In the genomic region with DNA sequence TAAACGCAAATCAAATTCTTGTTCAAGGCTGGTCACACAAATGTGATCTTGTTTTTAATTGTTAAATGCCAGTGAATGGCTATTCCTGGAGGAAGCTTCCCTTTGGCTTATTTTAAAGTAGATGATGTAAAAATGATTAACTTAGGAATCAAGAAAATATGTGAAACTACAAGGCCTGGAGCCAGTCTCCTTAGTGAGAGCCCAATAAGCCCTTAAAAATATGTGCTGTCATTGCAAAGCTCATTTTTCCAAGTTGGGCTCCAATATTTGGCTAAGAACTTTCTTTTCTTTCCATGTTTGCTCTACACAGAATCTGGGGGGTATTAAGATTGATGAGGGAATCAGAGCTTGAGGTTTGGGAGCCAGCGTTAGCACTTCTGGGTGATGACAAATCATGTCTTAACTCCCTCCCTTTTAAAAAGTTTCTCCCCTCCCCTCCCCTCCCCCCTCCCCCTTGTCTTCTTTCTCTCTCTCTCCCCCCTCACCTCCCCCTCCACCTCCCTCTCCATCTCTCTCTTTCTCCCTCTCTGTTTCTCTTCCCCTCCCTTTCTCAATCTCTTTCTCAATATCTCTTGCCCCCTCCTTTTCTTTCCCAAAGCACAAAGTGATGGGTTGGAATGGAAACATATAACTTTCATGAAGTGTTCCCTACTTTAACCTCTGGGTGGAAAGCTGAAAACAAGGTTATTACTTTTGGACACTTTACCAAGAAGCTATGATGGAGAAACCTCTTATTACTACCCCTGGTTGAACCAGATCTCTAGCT, we compare ENCODE assay signal across 18 cellular contexts.
DNase-seq lines count a peak whose midpoint lies in the region; ATAC-seq and TF ChIP-seq lines count a peak whose summit lies in the region.
"Had no signal": no experiment of that assay in that cellular context is flagged by ENCODE, and none has a peak within 500 bp of the region (broad histone marks: within the 10 kb centered on the region; RNA-seq: fewer than 3 reads in every experiment).

No MANE protein-coding gene starts in this region.

- peaks cover 9% of the 10 kb centered on the region for H4K20me1 ChIP-seq in osteoblast (ENCODE audit: insufficient read depth, low read length)

- peaks cover 8% of the 10 kb centered on the region for H3K79me2 ChIP-seq in osteoblast (ENCODE audit: insufficient read depth, low read length)

- peaks cover 0 to 14% (median 7%) of the 10 kb centered on the region in 4 donors for H3K36me3 ChIP-seq in esophagus muscularis mucosa
- H3K36me3 ChIP-seq in osteoblast (ENCODE audit: insufficient read depth, low read length), result peaks cover 5% of the 10 kb centered on the region
- no peaks in the 10 kb centered on the region for H3K36me3 ChIP-seq in BE2C

- ATAC-seq in HG03442 (IDR thresholded peaks at IDR 0.05; ENCODE audit: unreplicated experiment), result no peak
- ATAC-seq: PC-3 had no signal

- no peak overlapping the region for H2AFZ ChIP-seq in osteoblast (ENCODE audit: low read length)

- peaks cover 0 to 7% (median 2%) of the 10 kb centered on the region in 4 donors for H3K9me3 ChIP-seq in esophagus muscularis mucosa
- peaks cover 3% of the 10 kb centered on the region for H3K9me3 ChIP-seq in osteoblast (ENCODE audit: low read depth, low read length)
- H3K9me3 ChIP-seq in BE2C, result no peaks in the 10 kb centered on the region; the same call in 1 of the 2 replicates

- WGBS in esophagus muscularis mucosa, result 44% methylated on average over 2 of the region's 2 CpGs

- H3K4me1 ChIP-seq in esophagus muscularis mucosa (peaks cover 0 to 23% (median 21%) of the 10 kb centered on the region in 4 donors), osteoblast (ENCODE audit: insufficient read depth, low read length) (peaks cover 3% of the 10 kb centered on the region), BE2C (no peaks in the 10 kb centered on the region)

- intact Hi-C loops in esophagus muscularis mucosa (cut with DNase I), result no loop called here

- no peaks in the 10 kb centered on the region for H3K27me3 ChIP-seq in esophagus muscularis mucosa
- H3K27me3 ChIP-seq in osteoblast (ENCODE audit: insufficient read depth, low read length), result no peaks in the 10 kb centered on the region
- no peaks in the 10 kb centered on the region for H3K27me3 ChIP-seq in BE2C

- H3K4me3 ChIP-seq in esophagus muscularis mucosa (no peak overlapping the region), osteoblast (ENCODE audit: insufficient read depth, low read length) (no peak overlapping the region), BE2C (ENCODE audit: low read depth, low read length) (no peak overlapping the region)

- no peak overlapping the region for H3K4me2 ChIP-seq in osteoblast (ENCODE audit: insufficient read depth, low read length)

- no peak for TF ChIP-seq POLR2A in esophagus muscularis mucosa (IDR thresholded peaks at IDR 0.05; ENCODE audit: low read depth)

- TF ChIP-seq EP300 in esophagus muscularis mucosa (IDR thresholded peaks at IDR 0.05), result no peak

- TF ChIP-seq CTCF in esophagus muscularis mucosa (IDR thresholded peaks at IDR 0.05), result no peak
- TF ChIP-seq CTCF in osteoblast (IDR thresholded peaks at IDR 0.05; ENCODE audit: extremely low read depth, low read depth, low read length), result no peak
- no peak for TF ChIP-seq CTCF in BE2C (IDR thresholded peaks at IDR 0.05; ENCODE audit: low read depth, low read length)

- H3K27ac ChIP-seq in esophagus muscularis mucosa (replicated peaks in 1 of 4) (no peak overlapping the region), osteoblast (ENCODE audit: low read depth, low read length) (no peak overlapping the region)
- H3K27ac ChIP-seq: HL-60, RWPE1 had no signal

- DNase-seq in AG08395 (ENCODE audit: low spot score), result peak; percentile 19
- DNase-seq in GM04504 (ENCODE audit: low read depth), result peak; percentile 55
- peak; percentile 26 for DNase-seq in esophagus muscularis mucosa (ENCODE audit: extremely low spot score)
- peak; percentile 52 for DNase-seq in osteoblast (ENCODE audit: insufficient read length, low spot score, missing footprints)
- DNase-seq in stimulated activated CD4-positive, alpha-beta T cell treated with anti-CD3 and anti-CD28 coated beads, Interleukin-15, amount 100 ng/mL, for 24 hours, result no peak
- no peak for DNase-seq in NCI-H748 (lab: John Stamatoyannopoulos, UW; ENCODE audit: unreplicated experiment)
- DNase-seq in BE2C, result no peak
- DNase-seq: HCEC 1CT, MV-4-11, NCI-H1417, NCI-H1930, NCI-H2171, NCI-H446 treated with DMSO at 0.1 percent for 48 hours, NCI-H774, PC-3 had no signal

Comparison
In these comparisons a context has a peak if more than half of its experiments do, and no peak if none do; other contexts are left out.
1. DNase-seq: peak in AG08395 (single experiment), GM04504 (single experiment), esophagus muscularis mucosa (single experiment) and osteoblast (single experiment); none in stimulated activated CD4-positive, alpha-beta T cell treated with anti-CD3 and anti-CD28 coated beads, Interleukin-15, amount 100 ng/mL, for 24 hours (single experiment), NCI-H748 (single experiment) and BE2C (single experiment).